8 cellular contexts compared by ENCODE assay signal in genomic region chr15:52569244-52569585, GRCh38. TPM values are rescaled to one million over a fixed set of nuclear protein-coding genes. Genes with fewer than 3 reads are reported as not detected.
DNase-seq lines count a peak whose midpoint lies in the region; ATAC-seq and TF ChIP-seq lines count a peak whose summit lies in the region.

No MANE protein-coding gene starts in this region.

- peaks cover 27% of the 10 kb centered on the region for H4K20me1 ChIP-seq in GM23338 (replicated peaks; ENCODE audit: insufficient read depth)

- H3K27ac ChIP-seq in GM23338 (ENCODE audit: low read depth) (no peak overlapping the region; the same call in 1 of the 2 replicates), right cardiac atrium (ENCODE audit: low read length) (peak overlapping the region; percentile 80)

- intact Hi-C loops in activated B cell treated with CpG ODN at 0.5 μM for 24 hours (cut with micrococcal nuclease), result loop anchor here (1.0 to 10.0 kb wide), 9 partner anchors 11 to 552 kb away; partner anchors contain the start of gene MAPK6
- intact Hi-C loops in right cardiac atrium (cut with DNase I), result loop anchor here in 1 of 4 donors (10.0 kb wide), 1 partner anchor 234 kb away; no protein-coding TSS in a partner anchor

- H3K4me2 ChIP-seq in GM23338, result peak overlapping the region; percentile 71

- no peak for DNase-seq in GM23338 (ENCODE audit: low spot score)
- DNase-seq in activated B cell treated with CpG ODN at 0.5 μM for 24 hours, result no peak
- no peak for DNase-seq in right cardiac atrium
- no peak for DNase-seq in stimulated activated effector memory CD8-positive, alpha-beta T cell treated with anti-CD3 and anti-CD28 coated beads, Interleukin-12 subunit alpha, Interleukin-12 subunit beta, amount 100 ng/mL, for 72 hours (ENCODE audit: low spot score in 2 of 2)
- DNase-seq in SW480 (ENCODE audit: low spot score), result no peak
- DNase-seq in activated gamma-delta T cell (lab: John Stamatoyannopoulos, UW), result no peak

- no peaks in the 10 kb centered on the region for H3K27me3 ChIP-seq in GM23338 (ENCODE audit: insufficient read depth)
- no peaks in the 10 kb centered on the region for H3K27me3 ChIP-seq in right cardiac atrium (ENCODE audit: control insufficient read depth, insufficient read depth)

- no peaks in the 10 kb centered on the region; the same call in 2 of the 3 replicates for H3K9me3 Mint-ChIP-seq in GM23338
- H3K9me3 Mint-ChIP-seq in activated B cell treated with CpG ODN at 0.5 μM for 24 hours, result peaks cover 5% of the 10 kb centered on the region
- H3K9me3 Mint-ChIP-seq in stimulated activated effector memory CD8-positive, alpha-beta T cell treated with anti-CD3 and anti-CD28 coated beads, Interleukin-12 subunit alpha, Interleukin-12 subunit beta, amount 100 ng/mL, for 72 hours, result no peaks in the 10 kb centered on the region

- peaks cover 23% of the 10 kb centered on the region; the same call in 2 of the 3 replicates for H3K4me1 Mint-ChIP-seq in GM23338
- peaks cover 45% of the 10 kb centered on the region for H3K4me1 Mint-ChIP-seq in activated B cell treated with CpG ODN at 0.5 μM for 24 hours
- peaks cover 21% of the 10 kb centered on the region for H3K4me1 Mint-ChIP-seq in stimulated activated effector memory CD8-positive, alpha-beta T cell treated with anti-CD3 and anti-CD28 coated beads, Interleukin-12 subunit alpha, Interleukin-12 subunit beta, amount 100 ng/mL, for 72 hours

- WGBS in right cardiac atrium, result 38% methylated on average over 10 of the region's 10 CpGs

- peaks cover 3% of the 10 kb centered on the region; the same call in 1 of the 3 replicates for H3K36me3 Mint-ChIP-seq in GM23338 (ENCODE audit: low read depth)
- peaks cover 21% of the 10 kb centered on the region for H3K36me3 Mint-ChIP-seq in activated B cell treated with CpG ODN at 0.5 μM for 24 hours (ENCODE audit: low read depth)
- peaks cover 28% of the 10 kb centered on the region for H3K36me3 Mint-ChIP-seq in stimulated activated effector memory CD8-positive, alpha-beta T cell treated with anti-CD3 and anti-CD28 coated beads, Interleukin-12 subunit alpha, Interleukin-12 subunit beta, amount 100 ng/mL, for 72 hours

- H3K9me2 ChIP-seq in GM23338 (ENCODE audit: insufficient read depth), result no peaks in the 10 kb centered on the region

- CTCF ChIA-PET in activated B cell treated with CpG ODN at 0.5 μM for 24 hours (lab: Charles Lee), result no interaction called here

- POLR2A ChIA-PET in activated B cell treated with CpG ODN at 0.5 μM for 24 hours (lab: Charles Lee), result interaction anchor here (0.6 to 1.7 kb wide), 7 partner anchors 10 to 390 kb away, joined by 3 to 11 read pairs (median 4); partner anchors contain the start of gene MYO5A

- H3K4me3 ChIP-seq in GM23338 (peak overlapping the region; percentile 95), right cardiac atrium (ENCODE audit: low read length) (peak overlapping the region; percentile 82)

- H2AFZ ChIP-seq in GM23338, result peak overlapping the region; percentile 98

- H3K27me3 Mint-ChIP-seq in GM23338 (ENCODE audit: insufficient read depth, low read depth, poor library complexity), result peaks cover 7% of the 10 kb centered on the region
- H3K27me3 Mint-ChIP-seq in activated B cell treated with CpG ODN at 0.5 μM for 24 hours, result no peaks in the 10 kb centered on the region

- no peaks in the 10 kb centered on the region for H3K36me3 ChIP-seq in GM23338 (ENCODE audit: insufficient read depth)

- ATAC-seq in GM23338 (peak; percentile 8), activated B cell treated with CpG ODN at 0.5 μM for 24 hours (ENCODE audit: low read depth) (no peak), right cardiac atrium (peak in 1 of 2 donors; percentile 37), HG02981 (IDR thresholded peaks at IDR 0.05; ENCODE audit: unreplicated experiment) (no peak), HG02759 (IDR thresholded peaks at IDR 0.05; ENCODE audit: unreplicated experiment) (no peak)
- peak; percentile 35 for ATAC-seq in stimulated activated effector memory CD8-positive, alpha-beta T cell treated with anti-CD3 and anti-CD28 coated beads, Interleukin-12 subunit alpha, Interleukin-12 subunit beta, amount 100 ng/mL, for 72 hours

- TF ChIP-seq CTCF in GM23338 (conservative IDR thresholded peaks at IDR 0.05; ENCODE audit: low read depth in 2 of 2), result no peak
- no peak for TF ChIP-seq CTCF in activated B cell treated with CpG ODN at 0.5 μM for 24 hours (IDR thresholded peaks at IDR 0.05)

- H3K4me1 ChIP-seq in GM23338 (ENCODE audit: insufficient read depth), result 0 out of 2 replicates have a peak, but pooled peaks cover 11% of the 10 kb centered on the region
- peaks cover under 1% of the 10 kb centered on the region for H3K4me1 ChIP-seq in right cardiac atrium (ENCODE audit: control insufficient read depth, insufficient read depth, low read length)

- H3K79me2 ChIP-seq in GM23338 (replicated peaks; ENCODE audit: insufficient read depth), result peaks cover 43% of the 10 kb centered on the region

- no peaks in the 10 kb centered on the region for H3F3A ChIP-seq in GM23338 (replicated peaks; ENCODE audit: low read depth)

- H3K27ac Mint-ChIP-seq in GM23338 (peak overlapping the region; percentile 93), activated B cell treated with CpG ODN at 0.5 μM for 24 hours (peak overlapping the region; percentile 100)
- peak overlapping the region; percentile 98 for H3K27ac Mint-ChIP-seq in stimulated activated effector memory CD8-positive, alpha-beta T cell treated with anti-CD3 and anti-CD28 coated beads, Interleukin-12 subunit alpha, Interleukin-12 subunit beta, amount 100 ng/mL, for 72 hours

- no peaks in the 10 kb centered on the region for H3K9me3 ChIP-seq in right cardiac atrium (ENCODE audit: control insufficient read depth, low read length)

- H3K4me3 Mint-ChIP-seq in GM23338 (peak overlapping the region; percentile 93), activated B cell treated with CpG ODN at 0.5 μM for 24 hours (peak overlapping the region; percentile 97)
- peak overlapping the region; percentile 76 for H3K4me3 Mint-ChIP-seq in stimulated activated effector memory CD8-positive, alpha-beta T cell treated with anti-CD3 and anti-CD28 coated beads, Interleukin-12 subunit alpha, Interleukin-12 subunit beta, amount 100 ng/mL, for 72 hours

TF ChIP-seq in GM23338, 12 proteins besides CTCF, POLR2A, EP300 and RAD21 (continues in another document):
- TF ChIP-seq, protein P1, sequence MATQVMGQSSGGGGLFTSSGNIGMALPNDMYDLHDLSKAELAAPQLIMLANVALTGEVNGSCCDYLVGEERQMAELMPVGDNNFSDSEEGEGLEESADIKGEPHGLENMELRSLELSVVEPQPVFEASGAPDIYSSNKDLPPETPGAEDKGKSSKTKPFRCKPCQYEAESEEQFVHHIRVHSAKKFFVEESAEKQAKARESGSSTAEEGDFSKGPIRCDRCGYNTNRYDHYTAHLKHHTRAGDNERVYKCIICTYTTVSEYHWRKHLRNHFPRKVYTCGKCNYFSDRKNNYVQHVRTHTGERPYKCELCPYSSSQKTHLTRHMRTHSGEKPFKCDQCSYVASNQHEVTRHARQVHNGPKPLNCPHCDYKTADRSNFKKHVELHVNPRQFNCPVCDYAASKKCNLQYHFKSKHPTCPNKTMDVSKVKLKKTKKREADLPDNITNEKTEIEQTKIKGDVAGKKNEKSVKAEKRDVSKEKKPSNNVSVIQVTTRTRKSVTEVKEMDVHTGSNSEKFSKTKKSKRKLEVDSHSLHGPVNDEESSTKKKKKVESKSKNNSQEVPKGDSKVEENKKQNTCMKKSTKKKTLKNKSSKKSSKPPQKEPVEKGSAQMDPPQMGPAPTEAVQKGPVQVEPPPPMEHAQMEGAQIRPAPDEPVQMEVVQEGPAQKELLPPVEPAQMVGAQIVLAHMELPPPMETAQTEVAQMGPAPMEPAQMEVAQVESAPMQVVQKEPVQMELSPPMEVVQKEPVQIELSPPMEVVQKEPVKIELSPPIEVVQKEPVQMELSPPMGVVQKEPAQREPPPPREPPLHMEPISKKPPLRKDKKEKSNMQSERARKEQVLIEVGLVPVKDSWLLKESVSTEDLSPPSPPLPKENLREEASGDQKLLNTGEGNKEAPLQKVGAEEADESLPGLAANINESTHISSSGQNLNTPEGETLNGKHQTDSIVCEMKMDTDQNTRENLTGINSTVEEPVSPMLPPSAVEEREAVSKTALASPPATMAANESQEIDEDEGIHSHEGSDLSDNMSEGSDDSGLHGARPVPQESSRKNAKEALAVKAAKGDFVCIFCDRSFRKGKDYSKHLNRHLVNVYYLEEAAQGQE (IDR thresholded peaks at IDR 0.05; ENCODE audit: unreplicated experiment), result no peak
- no peak for TF ChIP-seq EZH2 (IDR thresholded peaks at IDR 0.05; ENCODE audit: low read depth, unreplicated experiment)
- no peak for TF ChIP-seq JUNB (IDR thresholded peaks at IDR 0.05; ENCODE audit: unreplicated experiment)
- no peak for TF ChIP-seq CREB1 (CRISPR knock-in tag; IDR thresholded peaks at IDR 0.05; ENCODE audit: low read depth)
- TF ChIP-seq ZNF331 (CRISPR knock-in tag; IDR thresholded peaks at IDR 0.05; ENCODE audit: low read depth), result no peak

RNA-seq across cellular contexts. Expression of gene ARPP19, which starts 0.4 kb away (rescaled TPM):
- 192 and 193 TPM in 2 replicates for total RNA-seq in GM23338 (2014; rRNA removed; shearing (Covaris generic))
- 78.3 and 79.6 TPM in 2 replicates for polyA plus RNA-seq in GM23338 (2016; fragmentation: Nextera tagmentation; extraction: Ambion mirVana)
- total RNA-seq in activated B cell treated with CpG ODN at 0.5 μM for 24 hours, result 145 and 153 TPM in 2 replicates
- total RNA-seq in right cardiac atrium, result 100 to 1,000 TPM; 146 to 179 (median 164) TPM
- polyA plus RNA-seq in right cardiac atrium, result 70.3 TPM

RNA-seq across cellular contexts. Expression of gene MYO5A, which starts 40.5 kb away (rescaled TPM):
- 30.2 and 31.8 TPM in 2 replicates for total RNA-seq in GM23338 (2014; rRNA removed; shearing (Covaris generic))
- 5.6 and 5.7 TPM in 2 replicates for polyA plus RNA-seq in GM23338 (2016; fragmentation: Nextera tagmentation; extraction: Ambion mirVana)
- total RNA-seq in activated B cell treated with CpG ODN at 0.5 μM for 24 hours, result 41.7 and 49.1 TPM in 2 replicates
- 10 to 100 TPM in 3 of 4 donors, 1 to 10 TPM in 1; 9.9 to 17.7 (median 11.3) TPM for total RNA-seq in right cardiac atrium
- polyA plus RNA-seq in right cardiac atrium, result 4.1 TPM

Comparison
In these comparisons a context has a peak if more than half of its experiments do, and no peak if none do; other contexts are left out.
1. ATAC-seq: peak in GM23338 (single experiment) and stimulated activated effector memory CD8-positive, alpha-beta T cell treated with anti-CD3 and anti-CD28 coated beads, Interleukin-12 subunit alpha, Interleukin-12 subunit beta, amount 100 ng/mL, for 72 hours (single experiment); none in activated B cell treated with CpG ODN at 0.5 μM for 24 hours (single experiment), HG02981 (single experiment) and HG02759 (single experiment).
2. Peak in every context shown above with its lines, with median percentiles within 50 percentile points of each other: H3K27ac Mint-ChIP-seq and H3K4me3 Mint-ChIP-seq.